21 cellular contexts compared by ENCODE assay signal in genomic region chr1:17965515-17966100, GRCh38.
DNase-seq lines count a peak whose midpoint lies in the region; ATAC-seq, FAIRE-seq and TF ChIP-seq lines count a peak whose summit lies in the region.
"Had no signal": no experiment of that assay in that cellular context is flagged by ENCODE, and none has a peak within 500 bp of the region (broad histone marks: within the 10 kb centered on the region; RNA-seq: fewer than 3 reads in every experiment).

No MANE protein-coding gene starts in this region.

- H3K27ac ChIP-seq in HepG2 (ENCODE audit: extremely low read length, insufficient read depth, low read length) (no peak overlapping the region), right lobe of liver (no peak overlapping the region), dorsolateral prefrontal cortex (peak overlapping the region in 41 of 59 donors; percentile 12 to 86 (median 66)), gastroesophageal sphincter (peak overlapping the region in 1 of 4 donors; percentile 20), body of pancreas (no peak overlapping the region)
- H3K27ac ChIP-seq: C4-2B had no signal

- ATAC-seq in HepG2 (no peak), right lobe of liver (no peak), gastroesophageal sphincter (peak; percentile 87), body of pancreas (no peak)
- ATAC-seq: CD8-positive, alpha-beta T cell; GM23338 had no signal

- TF ChIP-seq CTCF in HepG2 (CRISPR knock-in tag; IDR thresholded peaks at IDR 0.05) (no peak), right lobe of liver (IDR thresholded peaks at IDR 0.05) (no peak), dorsolateral prefrontal cortex (IDR thresholded peaks at IDR 0.05 in 54 of 56, conservative IDR thresholded peaks at IDR 0.05 in 2 of 56; ENCODE audit: low read depth in 1 of 56, partially characterized antibody in 56 of 56) (no peak), gastroesophageal sphincter (IDR thresholded peaks at IDR 0.05) (no peak), body of pancreas (IDR thresholded peaks at IDR 0.05) (no peak)

- H3K27me3 ChIP-seq in HepG2 (ENCODE audit: control insufficient read depth in 1 of 2, insufficient read depth in 2 of 2, low read length in 2 of 2) (peaks cover 0 to 3% of the 10 kb centered on the region in 2 experiments; a peak in 1 of 5 replicates), right lobe of liver (no peaks in the 10 kb centered on the region), dorsolateral prefrontal cortex (peaks cover 0 to 15% (median 0%) of the 10 kb centered on the region in 45 donors), gastroesophageal sphincter (peaks cover 57% of the 10 kb centered on the region), body of pancreas (no peaks in the 10 kb centered on the region)

- intact Hi-C loops in HepG2 (cut with micrococcal nuclease; ENCODE audit: unreplicated experiment) = no loop called here
- intact Hi-C loops in right lobe of liver (cut with DNase I) = no loop called here
- intact Hi-C loops in dorsolateral prefrontal cortex (cut with DNase I) = no loop called here
- intact Hi-C loops in body of pancreas (cut with DNase I) = no loop called here

- H3K79me2 ChIP-seq in HepG2 (ENCODE audit: insufficient read depth, low read length) = no peaks in the 10 kb centered on the region

- no peak overlapping the region for H3K4me2 ChIP-seq in HepG2 (ENCODE audit: low read depth, low read length)
- H3K4me2 ChIP-seq: GM23338 had no signal

- TF ChIP-seq EP300 in HepG2 (IDR thresholded peaks at IDR 0.05; ENCODE audit: low read depth in 2 of 2, low read length in 2 of 2) = no peak
- no peak for TF ChIP-seq EP300 in HepG2 (CRISPR knock-in tag; IDR thresholded peaks at IDR 0.05; ENCODE audit: borderline replicate concordance)
- no peak for TF ChIP-seq EP300 in gastroesophageal sphincter (IDR thresholded peaks at IDR 0.05)

- TF ChIP-seq POLR2A in HepG2 (IDR thresholded peaks at IDR 0.05; ENCODE audit: insufficient read depth in 1 of 2, low read depth in 2 of 2, low read length in 2 of 2) (no peak), right lobe of liver (IDR thresholded peaks at IDR 0.05) (no peak), gastroesophageal sphincter (IDR thresholded peaks at IDR 0.05) (no peak), body of pancreas (IDR thresholded peaks at IDR 0.05) (no peak)

- POLR2A ChIA-PET in HepG2 (lab: Yijun Ruan, JAX) = no interaction called here

- DNase-seq in HepG2 (ENCODE audit: low spot score) (no peak), right lobe of liver (no peak), dorsolateral prefrontal cortex (no peak), UCSD-AML1 (lab: John Stamatoyannopoulos, UW; ENCODE audit: unreplicated experiment) (no peak), body of pancreas (no peak), NCI-H774 (lab: John Stamatoyannopoulos, UW) (no peak)
- DNase-seq: Caco-2; CD4-positive, CD25-positive, alpha-beta regulatory T cell; CD8-positive, alpha-beta T cell; DMS153; DMS79; EL; GF-D8; HFFc6 had no signal

- H3K4me3 ChIP-seq in HepG2 (replicated peaks in 1 of 3; ENCODE audit: insufficient read depth in 1 of 3, low read depth in 2 of 3, low read length in 3 of 3) = no peak overlapping the region
- no peak overlapping the region for H3K4me3 ChIP-seq in right lobe of liver
- H3K4me3 ChIP-seq in dorsolateral prefrontal cortex = no peak overlapping the region
- no peak overlapping the region for H3K4me3 ChIP-seq in gastroesophageal sphincter
- no peak overlapping the region for H3K4me3 ChIP-seq in body of pancreas
- H3K4me3 ChIP-seq: GM23338, HAP-1 had no signal

- H4K20me1 ChIP-seq in HepG2 (ENCODE audit: insufficient read depth, low read length) = no peaks in the 10 kb centered on the region

- TF ChIP-seq RAD21 in HepG2 (CRISPR knock-in tag; IDR thresholded peaks at IDR 0.05) = no peak

- H3K36me3 ChIP-seq in HepG2 (replicated peaks in 1 of 2; ENCODE audit: control insufficient read depth in 1 of 2, insufficient read depth in 2 of 2, low read length in 2 of 2) = no peaks in the 10 kb centered on the region
- H3K36me3 ChIP-seq in right lobe of liver = no peaks in the 10 kb centered on the region
- H3K36me3 ChIP-seq in gastroesophageal sphincter = no peaks in the 10 kb centered on the region
- no peaks in the 10 kb centered on the region for H3K36me3 ChIP-seq in body of pancreas (replicated peaks in 1 of 2; ENCODE audit: insufficient read depth in 1 of 2, low read depth in 2 of 2)
- H3K36me3 ChIP-seq: HAP-1 had no signal

- in situ Hi-C loops in HepG2 (cut with HindIII; ENCODE audit: extremely low pct_ligation_motif_present, low pct_unique_long_range_greater_than_20kb) = no loop called here

- CTCF ChIA-PET in HepG2 (lab: Yijun Ruan, JAX; ENCODE audit: low intra/inter-chr PET ratio, low total read pairs) = no interaction called here

- no peaks in the 10 kb centered on the region for H3K4me1 ChIP-seq in HepG2 (ENCODE audit: insufficient read depth, low read length)
- H3K4me1 ChIP-seq in right lobe of liver = no peaks in the 10 kb centered on the region
- no peaks in the 10 kb centered on the region for H3K4me1 ChIP-seq in gastroesophageal sphincter
- H3K4me1 ChIP-seq in body of pancreas = no peaks in the 10 kb centered on the region
- H3K4me1 ChIP-seq: Caco-2, HAP-1 had no signal

- BruUV-seq in HepG2 (replicated peaks; lab: Mats Ljungman, UMichigan) = no TSS peak

- FAIRE-seq in HepG2 (lab: Jason Lieb, UNC) = no peak
- FAIRE-seq: GM12891, GM18507, H54 had no signal

- 13% methylated on average over 5 of the region's 5 CpGs for WGBS in HepG2 (ENCODE audit: low lambda C conversion rate)
- 84% methylated on average over 4 of the region's 5 CpGs for WGBS in right lobe of liver (ENCODE audit: insufficient coverage, low coverage, low lambda C conversion rate, missing lambda C conversion rate)
- 80 to 81% methylated on average over 2 to 5 of the region's 5 CpGs for WGBS in gastroesophageal sphincter (ENCODE audit: low coverage in 1 of 2), 2 donors
- WGBS in body of pancreas, 2 donors = 65% methylated on average over 5 of the region's 5 CpGs

- H3K9me3 ChIP-seq in HepG2 (ENCODE audit: low read length) (no peaks in the 10 kb centered on the region), right lobe of liver (no peaks in the 10 kb centered on the region), gastroesophageal sphincter (no peaks in the 10 kb centered on the region), body of pancreas (no peaks in the 10 kb centered on the region)
- H3K9me3 ChIP-seq: Caco-2, HAP-1 had no signal

- H2AFZ ChIP-seq in HepG2 (ENCODE audit: low read length) = no peak overlapping the region
- H2AFZ ChIP-seq: GM23338 had no signal

- no peak overlapping the region for H3K9ac ChIP-seq in HepG2 (ENCODE audit: insufficient read depth, low read depth, low read length)

TF ChIP-seq in HepG2, 621 proteins besides CTCF, POLR2A, EP300 and RAD21:
- TF ChIP-seq ZNF660 (CRISPR knock-in tag; IDR thresholded peaks at IDR 0.05; ENCODE audit: borderline replicate concordance, low read depth) (no peak), ZSCAN30 (CRISPR knock-in tag; IDR thresholded peaks at IDR 0.05) (no peak), ZNF282 (IDR thresholded peaks at IDR 0.05; ENCODE audit: partially characterized antibody) (no peak), ZNF329 (CRISPR knock-in tag; IDR thresholded peaks at IDR 0.05; ENCODE audit: low read depth) (peak; percentile 95), SSRP1 (CRISPR knock-in tag; IDR thresholded peaks at IDR 0.05) (no peak), PAX8 (CRISPR knock-in tag; IDR thresholded peaks at IDR 0.05; ENCODE audit: borderline replicate concordance) (no peak)
- TF ChIP-seq, protein P1, sequence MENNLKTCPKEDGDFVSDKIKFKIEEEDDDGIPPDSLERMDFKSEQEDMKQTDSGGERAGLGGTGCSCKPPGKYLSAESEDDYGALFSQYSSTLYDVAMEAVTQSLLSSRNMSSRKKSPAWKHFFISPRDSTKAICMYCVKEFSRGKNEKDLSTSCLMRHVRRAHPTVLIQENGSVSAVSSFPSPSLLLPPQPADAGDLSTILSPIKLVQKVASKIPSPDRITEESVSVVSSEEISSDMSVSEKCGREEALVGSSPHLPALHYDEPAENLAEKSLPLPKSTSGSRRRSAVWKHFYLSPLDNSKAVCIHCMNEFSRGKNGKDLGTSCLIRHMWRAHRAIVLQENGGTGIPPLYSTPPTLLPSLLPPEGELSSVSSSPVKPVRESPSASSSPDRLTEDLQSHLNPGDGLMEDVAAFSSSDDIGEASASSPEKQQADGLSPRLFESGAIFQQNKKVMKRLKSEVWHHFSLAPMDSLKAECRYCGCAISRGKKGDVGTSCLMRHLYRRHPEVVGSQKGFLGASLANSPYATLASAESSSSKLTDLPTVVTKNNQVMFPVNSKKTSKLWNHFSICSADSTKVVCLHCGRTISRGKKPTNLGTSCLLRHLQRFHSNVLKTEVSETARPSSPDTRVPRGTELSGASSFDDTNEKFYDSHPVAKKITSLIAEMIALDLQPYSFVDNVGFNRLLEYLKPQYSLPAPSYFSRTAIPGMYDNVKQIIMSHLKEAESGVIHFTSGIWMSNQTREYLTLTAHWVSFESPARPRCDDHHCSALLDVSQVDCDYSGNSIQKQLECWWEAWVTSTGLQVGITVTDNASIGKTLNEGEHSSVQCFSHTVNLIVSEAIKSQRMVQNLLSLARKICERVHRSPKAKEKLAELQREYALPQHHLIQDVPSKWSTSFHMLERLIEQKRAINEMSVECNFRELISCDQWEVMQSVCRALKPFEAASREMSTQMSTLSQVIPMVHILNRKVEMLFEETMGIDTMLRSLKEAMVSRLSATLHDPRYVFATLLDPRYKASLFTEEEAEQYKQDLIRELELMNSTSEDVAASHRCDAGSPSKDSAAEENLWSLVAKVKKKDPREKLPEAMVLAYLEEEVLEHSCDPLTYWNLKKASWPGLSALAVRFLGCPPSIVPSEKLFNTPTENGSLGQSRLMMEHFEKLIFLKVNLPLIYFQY (CRISPR knock-in tag; IDR thresholded peaks at IDR 0.05; ENCODE audit: borderline replicate concordance) = no peak

Comparison
In these comparisons a context has a peak if more than half of its experiments do, and no peak if none do; other contexts are left out.
1. H3K27ac ChIP-seq: peak in dorsolateral prefrontal cortex (41 of 59); none in HepG2 (single experiment), right lobe of liver (0 of 3) and body of pancreas (0 of 4).